Comparison of ENCODE assay signal across 8 cellular contexts in the genomic region with DNA sequence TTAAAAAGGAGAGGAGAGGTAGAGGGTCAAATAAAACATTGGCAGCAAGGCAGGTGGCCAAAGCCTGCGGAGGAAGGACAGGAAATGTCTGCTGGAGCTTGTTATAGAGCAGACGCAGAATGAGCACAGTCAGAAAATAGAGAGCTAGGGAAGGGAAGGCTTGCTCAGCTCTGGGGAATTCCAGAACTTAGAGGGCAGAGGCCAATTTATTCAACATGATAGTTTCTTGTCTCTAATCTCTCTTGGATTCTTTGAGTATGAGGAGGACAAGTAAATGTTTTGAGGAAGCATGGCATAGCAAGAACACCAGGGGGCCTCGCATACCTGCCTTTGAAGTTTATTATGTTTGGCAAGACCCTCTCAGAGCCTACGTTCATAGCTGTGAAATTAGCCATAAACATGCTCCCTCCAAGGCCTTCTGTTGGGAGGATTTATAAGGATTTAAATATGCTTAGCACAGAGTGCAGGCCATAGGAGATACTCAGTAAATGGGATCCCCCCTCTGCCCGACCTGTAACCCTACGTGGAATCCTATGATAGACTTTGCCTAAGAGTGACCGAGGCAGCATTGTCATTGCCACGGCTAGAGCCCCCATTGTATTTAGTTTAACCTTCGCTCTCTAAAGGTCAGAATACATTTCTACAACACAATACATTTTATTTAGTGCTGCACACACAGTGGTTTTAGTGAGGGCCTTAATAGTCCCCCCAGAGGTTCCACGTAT.
DNase-seq lines count a peak whose midpoint lies in the region; ATAC-seq, FAIRE-seq and TF ChIP-seq lines count a peak whose summit lies in the region.

No MANE protein-coding gene starts in this region.

- H4K20me1 ChIP-seq in HepG2 (ENCODE audit: insufficient read depth, low read length): no peaks in the 10 kb centered on the region

- H3K4me2 ChIP-seq in HepG2 (ENCODE audit: low read depth, low read length): no peak overlapping the region

- peak; percentile 38; the same call in 2 of the 3 replicates for ATAC-seq in HepG2

- no peaks in the 10 kb centered on the region for H3K9me3 ChIP-seq in Peyer's patch
- no peaks in the 10 kb centered on the region for H3K9me3 ChIP-seq in HepG2 (ENCODE audit: low read length)
- no peaks in the 10 kb centered on the region for H3K9me3 ChIP-seq in subcutaneous abdominal adipose tissue (ENCODE audit: control insufficient read depth in 5 of 5, low read length in 5 of 5)

- no peak for FAIRE-seq in HepG2 (lab: Jason Lieb, UNC)

- intact Hi-C loops in HepG2 (cut with micrococcal nuclease; ENCODE audit: unreplicated experiment): loop anchor here (2.0 kb wide), 1 partner anchor 367 kb away; no protein-coding TSS in a partner anchor

- POLR2A ChIA-PET in HepG2 (lab: Yijun Ruan, JAX) (no interaction called here), HEK293T (lab: Yijun Ruan, JAX) (no interaction called here)

- no peaks in the 10 kb centered on the region for H3K79me2 ChIP-seq in HepG2 (ENCODE audit: insufficient read depth, low read length)

- H3K36me3 ChIP-seq in Peyer's patch (no peaks in the 10 kb centered on the region), HepG2 (replicated peaks in 1 of 2; ENCODE audit: control insufficient read depth in 1 of 2, insufficient read depth in 2 of 2, low read length in 2 of 2) (no peaks in the 10 kb centered on the region), subcutaneous abdominal adipose tissue (ENCODE audit: control insufficient read depth in 5 of 5, insufficient read depth in 5 of 5, low read length in 5 of 5) (no peaks in the 10 kb centered on the region)

- TF ChIP-seq EP300 in HepG2 (IDR thresholded peaks at IDR 0.05; ENCODE audit: low read depth in 2 of 2, low read length in 2 of 2) (no peak), HepG2 (CRISPR knock-in tag; IDR thresholded peaks at IDR 0.05; ENCODE audit: borderline replicate concordance) (no peak)

- H3K27ac ChIP-seq in Peyer's patch (peak overlapping the region; percentile 17 to 69 (median 49)), HepG2 (ENCODE audit: extremely low read length, insufficient read depth, low read length) (no peak overlapping the region), subcutaneous abdominal adipose tissue (ENCODE audit: low read depth, low read length) (peak overlapping the region; percentile 83)

- H3K4me3 ChIP-seq in Peyer's patch (no peak overlapping the region), cardiac fibroblast (replicated peaks in 1 of 2; ENCODE audit: low read depth in 2 of 2, low read length in 2 of 2) (no peak overlapping the region), HepG2 (replicated peaks in 1 of 3; ENCODE audit: insufficient read depth in 1 of 3, low read depth in 2 of 3, low read length in 3 of 3) (no peak overlapping the region), subcutaneous abdominal adipose tissue (ENCODE audit: low read depth in 1 of 5, low read length in 5 of 5) (no peak overlapping the region)

- H3K9ac ChIP-seq in HepG2 (ENCODE audit: insufficient read depth, low read depth, low read length) (no peak overlapping the region), subcutaneous abdominal adipose tissue (ENCODE audit: low read length in 5 of 5) (peak overlapping the region in 4 of 5 donors; percentile 18 to 76 (median 62))

- peaks cover 0 to 20% (median 2%) of the 10 kb centered on the region in 4 donors for H3K4me1 ChIP-seq in Peyer's patch
- no peaks in the 10 kb centered on the region for H3K4me1 ChIP-seq in HepG2 (ENCODE audit: insufficient read depth, low read length)
- peaks cover 14 to 64% (median 50%) of the 10 kb centered on the region in 5 donors for H3K4me1 ChIP-seq in subcutaneous abdominal adipose tissue (ENCODE audit: control insufficient read depth in 5 of 5, insufficient read depth in 5 of 5, low read length in 5 of 5)

- H3K27me3 ChIP-seq in Peyer's patch: no peaks in the 10 kb centered on the region
- no peaks in the 10 kb centered on the region for H3K27me3 ChIP-seq in HepG2 (ENCODE audit: control insufficient read depth in 1 of 2, insufficient read depth in 2 of 2, low read length in 2 of 2)
- H3K27me3 ChIP-seq in subcutaneous abdominal adipose tissue (ENCODE audit: control insufficient read depth in 5 of 5, insufficient read depth in 4 of 5, low read length in 5 of 5): no peaks in the 10 kb centered on the region

- TF ChIP-seq POLR2A in Peyer's patch (IDR thresholded peaks at IDR 0.05) (no peak), HepG2 (IDR thresholded peaks at IDR 0.05; ENCODE audit: insufficient read depth in 1 of 2, low read depth in 2 of 2, low read length in 2 of 2) (no peak)

- TF ChIP-seq CTCF in GM12872 (IDR thresholded peaks at IDR 0.05; ENCODE audit: insufficient read depth, low read depth, low read length): peak; percentile 45
- TF ChIP-seq CTCF in Peyer's patch (IDR thresholded peaks at IDR 0.05): peak; percentile 5 to 45 (median 37)
- peak; percentile 64 for TF ChIP-seq CTCF in cardiac fibroblast (IDR thresholded peaks at IDR 0.05; ENCODE audit: low read depth, low read length)
- TF ChIP-seq CTCF in HepG2 (CRISPR knock-in tag; IDR thresholded peaks at IDR 0.05): peak; percentile 49

- CTCF ChIA-PET in HepG2 (lab: Yijun Ruan, JAX; ENCODE audit: low intra/inter-chr PET ratio, low total read pairs) (interaction anchor here (2.2 kb wide), 1 partner anchor 367 kb away, joined by 8 read pairs; no protein-coding TSS in a partner anchor), HEK293T (lab: Yijun Ruan, JAX) (interaction anchor here (0.5 to 3.0 kb wide), 7 partner anchors 12 to 931 kb away, joined by 3 to 14 read pairs (median 3); partner anchors contain the start of gene OPTN)

- WGBS in HepG2 (ENCODE audit: low lambda C conversion rate): 34% methylated on average over 10 of the region's 10 CpGs

- in situ Hi-C loops in HepG2 (cut with HindIII; ENCODE audit: extremely low pct_ligation_motif_present, low pct_unique_long_range_greater_than_20kb): no loop called here

- no peak for TF ChIP-seq RAD21 in HepG2 (CRISPR knock-in tag; IDR thresholded peaks at IDR 0.05)

- no TSS peak for BruUV-seq in HepG2 (replicated peaks; lab: Mats Ljungman, UMichigan)

- DNase-seq in AG08395 (ENCODE audit: low spot score) (peak; percentile 54), Peyer's patch (no peak), cardiac fibroblast (ENCODE audit: low read depth in 2 of 2) (peak; percentile 89 to 90), HepG2 (ENCODE audit: low spot score) (peak; percentile 15), inferior parietal cortex (ENCODE audit: extremely low spot score) (no peak), HEK293T (ENCODE audit: extremely low spot score) (no peak)

- H2AFZ ChIP-seq in HepG2 (ENCODE audit: low read length): no peak overlapping the region

TF ChIP-seq in HepG2, 621 proteins besides CTCF, POLR2A, EP300 and RAD21:
- TF ChIP-seq REXO4 (CRISPR knock-in tag; IDR thresholded peaks at IDR 0.05; ENCODE audit: borderline replicate concordance) (no peak), KLF13 (CRISPR knock-in tag; IDR thresholded peaks at IDR 0.05) (no peak), TBX3 (IDR thresholded peaks at IDR 0.05; ENCODE audit: borderline replicate concordance) (no peak), STAG1 (CRISPR knock-in tag; IDR thresholded peaks at IDR 0.05) (peak; percentile 51)

TF ChIP-seq in HEK293T, 16 proteins besides CTCF, POLR2A, EP300 and RAD21:
- TF ChIP-seq FOXA1 (IDR thresholded peaks at IDR 0.05): no peak
- TF ChIP-seq ZNF384 (IDR thresholded peaks at IDR 0.05): no peak
- TF ChIP-seq TARDBP (IDR thresholded peaks at IDR 0.05): no peak
- TF ChIP-seq PKNOX1 (IDR thresholded peaks at IDR 0.05): no peak
- no peak for TF ChIP-seq HDGF (IDR thresholded peaks at IDR 0.05; ENCODE audit: borderline replicate concordance)
- no peak for TF ChIP-seq LEF1 (IDR thresholded peaks at IDR 0.05; ENCODE audit: borderline replicate concordance)
- no peak for TF ChIP-seq L3MBTL2 (conservative IDR thresholded peaks at IDR 0.05)
- no peak for TF ChIP-seq FOXK2 (IDR thresholded peaks at IDR 0.05)
- no peak for TF ChIP-seq ARNT (IDR thresholded peaks at IDR 0.05)
- no peak for TF ChIP-seq FOXM1 (IDR thresholded peaks at IDR 0.05; ENCODE audit: borderline replicate concordance)
- no peak for TF ChIP-seq NFRKB (IDR thresholded peaks at IDR 0.05)
- TF ChIP-seq SP1 (IDR thresholded peaks at IDR 0.05): no peak
- no peak for TF ChIP-seq CTBP1 (IDR thresholded peaks at IDR 0.05; ENCODE audit: borderline replicate concordance)
- no peak for TF ChIP-seq SUZ12 (IDR thresholded peaks at IDR 0.05)
- TF ChIP-seq ELF4 (IDR thresholded peaks at IDR 0.05): no peak
- TF ChIP-seq BHLHE40 (IDR thresholded peaks at IDR 0.05; ENCODE audit: borderline replicate concordance): no peak
TF ChIP-seq in HEK293T: peak in this region for 0.

Comparison
In these comparisons a context has a peak if more than half of its experiments do, and no peak if none do; other contexts are left out.
1. DNase-seq: peak in AG08395 (single experiment), cardiac fibroblast (2 of 2) and HepG2 (single experiment); none in Peyer's patch (0 of 3), inferior parietal cortex (single experiment) and HEK293T (single experiment).
2. Peak in every context shown above with its lines, with median percentiles within 50 percentile points of each other: CTCF ChIP-seq.